Comparison of ENCODE assay signal across 9 cellular contexts in genomic region chr16:31213877-31214704, GRCh38.
DNase-seq lines count a peak whose midpoint lies in the region; ATAC-seq and TF ChIP-seq lines count a peak whose summit lies in the region.
"Had no signal": no experiment of that assay in that cellular context is flagged by ENCODE, and none has a peak within 500 bp of the region (broad histone marks: within the 10 kb centered on the region; RNA-seq: fewer than 3 reads in every experiment).

Gene TRIM72, plus strand, starts transcription at chr16:31214119. Its CDS starts 620 bp downstream, at chr16:31214739.

- H3K27me3 ChIP-seq in adipocyte (replicated peaks; ENCODE audit: control insufficient read depth, insufficient read depth, low read length) (peaks cover 59% of the 10 kb centered on the region), iPS-15b (ENCODE audit: control insufficient read depth, insufficient read depth, low read length) (peaks cover 33% of the 10 kb centered on the region)

- no peaks in the 10 kb centered on the region for H3K9me3 Mint-ChIP-seq in stimulated activated effector memory CD8-positive, alpha-beta T cell treated with anti-CD3 and anti-CD28 coated beads, Interleukin-12 subunit alpha, Interleukin-12 subunit beta, amount 100 ng/mL, for 72 hours
- H3K9me3 Mint-ChIP-seq: T-helper 1 cell treated with Interleukin-12 subunit alpha and Interleukin-12 subunit beta and Interleukin-4 antibody, amounts not matched to agents 30 μg/mL and 1 μg/mL, for 36 hours had no signal

- H3K9ac ChIP-seq in adipocyte (ENCODE audit: low read length) (no peak within 1 kb of the TSS), iPS-15b (ENCODE audit: low read depth, low read length) (peak within 1 kb of the TSS; percentile 66)

- H3K36me3 Mint-ChIP-seq in stimulated activated effector memory CD8-positive, alpha-beta T cell treated with anti-CD3 and anti-CD28 coated beads, Interleukin-12 subunit alpha, Interleukin-12 subunit beta, amount 100 ng/mL, for 72 hours = no peaks in the 10 kb centered on the region

- H3K4me1 Mint-ChIP-seq in stimulated activated effector memory CD8-positive, alpha-beta T cell treated with anti-CD3 and anti-CD28 coated beads, Interleukin-12 subunit alpha, Interleukin-12 subunit beta, amount 100 ng/mL, for 72 hours = peaks cover 28% of the 10 kb centered on the region

- CTCF ChIA-PET in HEK293 (lab: Yijun Ruan, JAX) = no interaction called here

- POLR2A ChIA-PET in HEK293 (lab: Yijun Ruan, JAX) = no interaction called here

- H3K4me3 ChIP-seq in HEK293 (ENCODE audit: low read depth, low read length) (no peak within 1 kb of the TSS), adipocyte (ENCODE audit: low read length) (peak within 1 kb of the TSS; percentile 68), iPS-15b (ENCODE audit: low read depth, low read length) (peak within 1 kb of the TSS; percentile 79)

- H3K9me3 ChIP-seq in HEK293 (ENCODE audit: control insufficient read depth, insufficient read depth, low read depth, low read length) = no peaks in the 10 kb centered on the region
- H3K9me3 ChIP-seq in adipocyte (ENCODE audit: control insufficient read depth, low read length) = no peaks in the 10 kb centered on the region
- H3K9me3 ChIP-seq in iPS-15b (ENCODE audit: control insufficient read depth, insufficient read depth, low read length) = no peaks in the 10 kb centered on the region

- H3K27ac Mint-ChIP-seq in stimulated activated effector memory CD8-positive, alpha-beta T cell treated with anti-CD3 and anti-CD28 coated beads, Interleukin-12 subunit alpha, Interleukin-12 subunit beta, amount 100 ng/mL, for 72 hours = no peak within 1 kb of the TSS
- H3K27ac Mint-ChIP-seq: T-helper 1 cell treated with Interleukin-12 subunit alpha and Interleukin-12 subunit beta and Interleukin-4 antibody, amounts not matched to agents 30 μg/mL and 1 μg/mL, for 36 hours had no signal

- DNase-seq in adipocyte (ENCODE audit: low read depth) (no peak), hippocampal formation (lab: John Stamatoyannopoulos, UW) (no peak), NCI-H345 (lab: John Stamatoyannopoulos, UW) (no peak)
- no peak for DNase-seq in stimulated activated effector memory CD8-positive, alpha-beta T cell treated with anti-CD3 and anti-CD28 coated beads, Interleukin-12 subunit alpha, Interleukin-12 subunit beta, amount 100 ng/mL, for 72 hours (ENCODE audit: low spot score in 2 of 2)
- DNase-seq in central memory CD4-positive, alpha-beta T cell = no peak
- no peak for DNase-seq in activated CD4-positive, CD25-positive, alpha-beta regulatory T cell treated with anti-CD3 and anti-CD28 coated beads, Interleukin-2, amount 50 U/mL, for 72 hours

- H3K36me3 ChIP-seq in HEK293 (ENCODE audit: control insufficient read depth in 2 of 2, insufficient read depth in 1 of 2, low read length in 2 of 2) = no peaks in the 10 kb centered on the region
- H3K36me3 ChIP-seq in adipocyte (ENCODE audit: control insufficient read depth, insufficient read depth, low read length, severe bottlenecking) = no peaks in the 10 kb centered on the region
- no peaks in the 10 kb centered on the region for H3K36me3 ChIP-seq in iPS-15b (ENCODE audit: control insufficient read depth, insufficient read depth, low read length)

- no peaks in the 10 kb centered on the region for H3K4me1 ChIP-seq in HEK293 (ENCODE audit: control insufficient read depth, insufficient read depth, low read length)
- peaks cover 7% of the 10 kb centered on the region for H3K4me1 ChIP-seq in adipocyte (ENCODE audit: control insufficient read depth, insufficient read depth, low read length)
- peaks cover 5% of the 10 kb centered on the region for H3K4me1 ChIP-seq in iPS-15b (ENCODE audit: control insufficient read depth, insufficient read depth, low read length)

- peak within 1 kb of the TSS; percentile 73 for H3K4me3 Mint-ChIP-seq in stimulated activated effector memory CD8-positive, alpha-beta T cell treated with anti-CD3 and anti-CD28 coated beads, Interleukin-12 subunit alpha, Interleukin-12 subunit beta, amount 100 ng/mL, for 72 hours

- no peak within 1 kb of the TSS; the same call in 1 of the 2 replicates for H3K27ac ChIP-seq in HEK293 (ENCODE audit: extremely low read depth, low read depth, low read length)

- TF ChIP-seq CTCF in HEK293 (tag by site-specific recombination; IDR thresholded peaks at IDR 0.05) = no peak

- no peak for ATAC-seq in stimulated activated effector memory CD8-positive, alpha-beta T cell treated with anti-CD3 and anti-CD28 coated beads, Interleukin-12 subunit alpha, Interleukin-12 subunit beta, amount 100 ng/mL, for 72 hours

TF ChIP-seq in HEK293, 187 proteins besides CTCF, POLR2A, EP300 and RAD21:
- TF ChIP-seq BCL11A (tag by site-specific recombination; IDR thresholded peaks at IDR 0.05; ENCODE audit: low read depth) (no peak), ZBTB17 (tag by site-specific recombination; IDR thresholded peaks at IDR 0.05) (0 out of 2 replicates have a peak, but pooled peaks have one; percentile 31)
TF ChIP-seq in HEK293: peak in this region for 1.
